In genomic region chr10:48598243-48598935, GRCh38 we compare ENCODE assay signal across 17 cellular contexts. TPM values are rescaled to one million over a fixed set of nuclear protein-coding genes. Genes with fewer than 3 reads are reported as not detected.
DNase-seq lines count a peak whose midpoint lies in the region; ATAC-seq lines count a peak whose summit lies in the region.
"Had no signal": no experiment of that assay in that cellular context is flagged by ENCODE, and none has a peak within 500 bp of the region (broad histone marks: within the 10 kb centered on the region; RNA-seq: fewer than 3 reads in every experiment).

No MANE protein-coding gene starts in this region.

- H3K36me3 Mint-ChIP-seq in naive thymus-derived CD8-positive, alpha-beta T cell = no peaks in the 10 kb centered on the region

- no peak overlapping the region for H3K27ac Mint-ChIP-seq in naive thymus-derived CD8-positive, alpha-beta T cell
- H3K27ac Mint-ChIP-seq: effector memory CD8-positive, alpha-beta T cell had no signal

- no peaks in the 10 kb centered on the region for H3K4me1 Mint-ChIP-seq in naive thymus-derived CD8-positive, alpha-beta T cell

- peaks cover 0 to 9% (median 7%) of the 10 kb centered on the region in 5 donors for H3K27me3 Mint-ChIP-seq in naive thymus-derived CD8-positive, alpha-beta T cell

- DNase-seq in NCI-H748 (lab: John Stamatoyannopoulos, UW; ENCODE audit: unreplicated experiment) (peak; percentile 74), NCI-H748 treated with DMSO at 0.1 percent for 48 hours (lab: John Stamatoyannopoulos, UW) (no peak), NCI-H510A treated with DMSO at 0.1 percent for 48 hours (lab: John Stamatoyannopoulos, UW) (peak; percentile 81), left ventricle myocardium superior (no peak)
- DNase-seq in activated CD4-positive, alpha-beta T cell treated with anti-CD3 and anti-CD28 coated beads, Interleukin-2, amount 50 U/mL, for 4 hours = no peak
- DNase-seq in naive thymus-derived CD8-positive, alpha-beta T cell = no peak
- no peak for DNase-seq in stimulated activated CD4-positive, alpha-beta T cell treated with anti-CD3 and anti-CD28 coated beads, Interleukin-4, amount 100 ng/mL, for 1 hour
- DNase-seq: Calu3; effector memory CD8-positive, alpha-beta T cell; glutamatergic neuron; lower lobe of right lung; MG63; PC-3; T1000 had no signal

- intact Hi-C loops in left ventricle myocardium superior (cut with micrococcal nuclease) = no loop called here

- peak; percentile 61 for ATAC-seq in left ventricle myocardium superior
- no peak for ATAC-seq in naive thymus-derived CD8-positive, alpha-beta T cell
- ATAC-seq: effector memory CD8-positive, alpha-beta T cell; lower lobe of right lung; PC-3 had no signal

- H3K27ac ChIP-seq in temporal lobe (ENCODE audit: low read depth, low read length) = peak overlapping the region; percentile 98
- H3K27ac ChIP-seq: A549, lower lobe of right lung, prostate gland had no signal

- POLR2A ChIA-PET in naive thymus-derived CD8-positive, alpha-beta T cell (lab: Charles Lee) = no interaction called here

- H3K4me3 Mint-ChIP-seq in naive thymus-derived CD8-positive, alpha-beta T cell = no peak overlapping the region
- H3K4me3 Mint-ChIP-seq: effector memory CD8-positive, alpha-beta T cell had no signal

- peaks cover 0 to 2% (median 0%) of the 10 kb centered on the region in 9 donors for H3K9me3 Mint-ChIP-seq in naive thymus-derived CD8-positive, alpha-beta T cell
- H3K9me3 Mint-ChIP-seq: effector memory CD8-positive, alpha-beta T cell had no signal

RNA-seq across cellular contexts. Expression of gene ARHGAP22, which starts 6.5 kb away (rescaled TPM):
- total RNA-seq in left ventricle myocardium superior = 3.4 TPM
- 2.5 TPM for total RNA-seq in temporal lobe
- total RNA-seq in naive thymus-derived CD8-positive, alpha-beta T cell = under 1 TPM in 1 of 2 experiments, not detected in 1; 0.88 TPM
- not detected for polyA plus RNA-seq in naive thymus-derived CD8-positive, alpha-beta T cell

Comparison
In these comparisons a context has a peak if more than half of its experiments do, and no peak if none do; other contexts are left out.
1. DNase-seq: peak in NCI-H748 (single experiment) and NCI-H510A treated with DMSO at 0.1 percent for 48 hours (single experiment); none in NCI-H748 treated with DMSO at 0.1 percent for 48 hours (single experiment), left ventricle myocardium superior (single experiment), activated CD4-positive, alpha-beta T cell treated with anti-CD3 and anti-CD28 coated beads, Interleukin-2, amount 50 U/mL, for 4 hours (0 of 2), naive thymus-derived CD8-positive, alpha-beta T cell (0 of 10) and stimulated activated CD4-positive, alpha-beta T cell treated with anti-CD3 and anti-CD28 coated beads, Interleukin-4, amount 100 ng/mL, for 1 hour (single experiment).